In the genomic region with DNA sequence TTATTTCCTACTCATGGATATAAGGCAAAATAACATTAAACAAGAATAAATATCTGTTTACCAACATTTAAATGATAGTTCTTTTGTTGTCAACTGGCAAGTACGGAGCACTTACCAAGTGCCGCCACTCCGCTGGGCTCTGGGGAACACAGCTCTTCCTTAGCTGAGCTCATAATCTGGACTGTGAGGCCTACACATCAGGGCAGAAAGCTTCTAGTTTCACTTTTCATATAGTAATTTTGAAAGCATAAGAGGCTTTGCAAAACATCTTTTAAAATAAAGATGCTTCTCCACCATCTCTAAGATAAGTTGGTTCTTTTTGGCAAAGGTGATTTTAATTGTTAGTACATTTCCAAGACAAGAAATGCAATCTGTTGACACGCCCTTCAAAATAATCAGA, we compare ENCODE assay signal across 8 cellular contexts.
A peak's percentile ranks its signal among the peaks of the same experiment; 100 is the strongest.
DNase-seq lines count a peak whose midpoint lies in the region; ATAC-seq and TF ChIP-seq lines count a peak whose summit lies in the region.

No MANE protein-coding gene starts in this region.

- H3K27ac Mint-ChIP-seq in osteocyte (ENCODE audit: unreplicated experiment), result peak overlapping the region; percentile 91

- TF ChIP-seq CTCF in epithelial cell of esophagus (IDR thresholded peaks at IDR 0.05; ENCODE audit: insufficient read depth, low read depth, low read length, missing control alignments), result no peak
- TF ChIP-seq CTCF in osteocyte (IDR thresholded peaks at IDR 0.05), result no peak

- no peaks in the 10 kb centered on the region for H3K9me3 Mint-ChIP-seq in osteocyte (ENCODE audit: unreplicated experiment)

- DNase-seq in Right ventricle myocardium inferior (ENCODE audit: missing footprints) (peak; percentile 72), cardiac septum (ENCODE audit: low spot score) (no peak), epithelial cell of esophagus (ENCODE audit: low read depth) (peak; percentile 17), osteocyte (ENCODE audit: extremely low spot score, unreplicated experiment) (no peak), NCI-H187 (lab: John Stamatoyannopoulos, UW) (no peak), NOMO-1 treated with dmso at 0.1 percent for 144 hours (lab: John Stamatoyannopoulos, UW; ENCODE audit: unreplicated experiment) (no peak)
- DNase-seq in activated CD4-positive, alpha-beta T cell treated with anti-CD3 and anti-CD28 coated beads for 4 hours, result peak; percentile 28 to 42

- no peaks in the 10 kb centered on the region for H3K36me3 Mint-ChIP-seq in osteocyte (ENCODE audit: unreplicated experiment)

- H3K27me3 Mint-ChIP-seq in osteocyte (ENCODE audit: unreplicated experiment), result no peaks in the 10 kb centered on the region

- intact Hi-C loops in Right ventricle myocardium inferior (cut with DNase I) (loop anchor here (2.0 kb wide), 1 partner anchor 36 kb away; no protein-coding TSS in a partner anchor), cardiac septum (cut with DNase I) (loop anchor here (2.0 to 5.0 kb wide), 2 partner anchors 36 to 176 kb away; no protein-coding TSS in a partner anchor)

- H3K4me3 ChIP-seq in epithelial cell of esophagus (ENCODE audit: low read length), result no peak overlapping the region

- H3K4me1 Mint-ChIP-seq in osteocyte (ENCODE audit: unreplicated experiment), result peaks cover 40% of the 10 kb centered on the region

- peak overlapping the region; percentile 33 for H3K4me3 Mint-ChIP-seq in osteocyte (ENCODE audit: unreplicated experiment)

- ATAC-seq in Right ventricle myocardium inferior, result peak; percentile 84
- ATAC-seq in HG03139 (IDR thresholded peaks at IDR 0.05; ENCODE audit: unreplicated experiment), result peak; percentile 71

Comparison
In these comparisons a context has a peak if more than half of its experiments do, and no peak if none do; other contexts are left out.
1. DNase-seq: peak in Right ventricle myocardium inferior (single experiment), activated CD4-positive, alpha-beta T cell treated with anti-CD3 and anti-CD28 coated beads for 4 hours (2 of 2) and epithelial cell of esophagus (single experiment); none in cardiac septum (single experiment), osteocyte (single experiment), NCI-H187 (0 of 2) and NOMO-1 treated with dmso at 0.1 percent for 144 hours (single experiment).